Comparison of ENCODE assay signal across 10 cellular contexts in the genomic region with DNA sequence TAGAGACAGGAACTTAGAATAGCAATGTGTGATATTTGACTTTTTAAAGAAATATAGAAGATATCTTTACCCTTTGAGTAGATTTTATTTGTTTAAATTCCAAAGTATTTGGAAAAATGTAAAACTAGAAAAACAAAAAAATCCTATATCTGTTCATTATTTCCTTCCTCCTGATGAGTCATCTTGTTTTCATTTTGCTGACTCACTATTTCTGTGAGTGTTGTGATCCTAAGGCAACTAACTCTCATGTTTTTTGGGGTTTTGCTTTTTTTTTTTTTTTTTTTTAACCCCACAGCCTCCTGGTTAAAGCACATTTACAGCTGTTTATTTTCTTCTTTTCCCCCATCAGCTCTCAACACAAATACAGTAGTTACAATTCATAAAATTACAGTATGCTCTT. TPM values are rescaled to one million over a fixed set of nuclear protein-coding genes. Genes with fewer than 3 reads are reported as not detected.
A peak's percentile ranks its signal among the peaks of the same experiment; 100 is the strongest.
DNase-seq lines count a peak whose midpoint lies in the region; ATAC-seq, FAIRE-seq and TF ChIP-seq lines count a peak whose summit lies in the region.
"Had no signal": no experiment of that assay in that cellular context is flagged by ENCODE, and none has a peak within 500 bp of the region (broad histone marks: within the 10 kb centered on the region; RNA-seq: fewer than 3 reads in every experiment).

No MANE protein-coding gene starts in this region.

- H3K4me1 ChIP-seq in keratinocyte (ENCODE audit: control insufficient read depth, extremely low read depth, insufficient read depth, low read length) (peaks cover 13% of the 10 kb centered on the region), BE2C (peaks cover 4% of the 10 kb centered on the region; the same call in 1 of the 2 replicates)

- FAIRE-seq in keratinocyte (lab: Jason Lieb, UNC): peak; percentile 77

- H4K20me1 ChIP-seq in keratinocyte (ENCODE audit: control insufficient read depth, extremely low read depth, insufficient read depth, low read length): no peaks in the 10 kb centered on the region

- DNase-seq in DMS53 (lab: John Stamatoyannopoulos, UW) (peak; percentile 70), Kasumi-1 (lab: John Stamatoyannopoulos, UW) (peak; percentile 17 to 42), amniotic epithelial cell (ENCODE audit: low read depth) (peak; percentile 58), keratinocyte (ENCODE audit: low read depth, low spot score) (no peak), BE2C (no peak), NCI-H2029 (lab: John Stamatoyannopoulos, UW) (no peak)
- no peak for DNase-seq in activated effector memory CD4-positive, alpha-beta T cell treated with anti-CD3 and anti-CD28 coated beads, Interleukin-2, amount 50 U/mL, for 16 hours
- DNase-seq: activated CD4-positive, alpha-beta T cell treated with anti-CD3 and anti-CD28 coated beads for 48 hours; NCI-H446 had no signal

- TF ChIP-seq CTCF in keratinocyte (optimal IDR thresholded peaks at IDR 0.05 in 1 of 3, IDR thresholded peaks at IDR 0.05 in 1 of 3, conservative IDR thresholded peaks at IDR 0.05 in 1 of 3; ENCODE audit: extremely low read depth in 1 of 3, insufficient read depth in 2 of 3, low read length in 3 of 3) (no peak), BE2C (IDR thresholded peaks at IDR 0.05; ENCODE audit: low read depth, low read length) (no peak)

- dilution Hi-C loops in keratinocyte (cut with MboI; ENCODE audit: extremely low pct_ligation_motif_present, low sequenced_read_pairs): loop anchor here (5.0 kb wide), 1 partner anchor 36 kb away; the partner anchor contains the start of gene THEMIS

- no peak for ATAC-seq in activated CD4-positive, CD25-positive, alpha-beta regulatory T cell treated with anti-CD3 and anti-CD28 coated beads, Interleukin-2, amount 50 U/mL, for 24 hours

- peak overlapping the region; percentile 1 for H2AFZ ChIP-seq in keratinocyte (ENCODE audit: control insufficient read depth, low read length)

- H3K27ac ChIP-seq in keratinocyte (ENCODE audit: control insufficient read depth, insufficient read depth, low read length): peak overlapping the region; percentile 70

- H3K4me3 ChIP-seq in keratinocyte (ENCODE audit: control insufficient read depth in 2 of 3, extremely low read depth in 1 of 3, insufficient read depth in 2 of 3, low read depth in 1 of 3, low read length in 3 of 3): no peak overlapping the region
- no peak overlapping the region for H3K4me3 ChIP-seq in BE2C (ENCODE audit: low read depth, low read length)

- no peak overlapping the region for H3K4me2 ChIP-seq in keratinocyte (ENCODE audit: control insufficient read depth, extremely low read depth, insufficient read depth, low read depth, low read length)

- no peaks in the 10 kb centered on the region for H3K79me2 ChIP-seq in keratinocyte (ENCODE audit: control insufficient read depth, insufficient read depth, low read length)

- H3K9me3 ChIP-seq in keratinocyte (ENCODE audit: control insufficient read depth, low read depth, low read length) (no peaks in the 10 kb centered on the region), BE2C (no peaks in the 10 kb centered on the region)

- H3K36me3 ChIP-seq in keratinocyte (ENCODE audit: control insufficient read depth in 2 of 2, extremely low read depth in 1 of 2, insufficient read depth in 2 of 2, low read length in 2 of 2): no peaks in the 10 kb centered on the region
- no peaks in the 10 kb centered on the region for H3K36me3 ChIP-seq in BE2C

- H3K9me1 ChIP-seq in keratinocyte (ENCODE audit: control insufficient read depth, extremely low read depth, insufficient read depth, low read length): no peaks in the 10 kb centered on the region

- H3K9ac ChIP-seq in keratinocyte (ENCODE audit: control insufficient read depth, extremely low read depth, insufficient read depth, low read length): no peak overlapping the region

- no peaks in the 10 kb centered on the region for H3K27me3 ChIP-seq in keratinocyte (ENCODE audit: control insufficient read depth, extremely low read depth, insufficient read depth, low read length)
- H3K27me3 ChIP-seq in BE2C: no peaks in the 10 kb centered on the region

RNA-seq across cellular contexts. Expression of gene THEMIS, which starts 37.8 kb away (rescaled TPM):
- not detected in 3 replicates for polyA plus RNA-seq in keratinocyte
- not detected for polyA plus RNA-seq in keratinocyte (2011; ENCODE audit: low read depth)
- not detected in 2 replicates for polyA plus RNA-seq in keratinocyte (2011; cell fraction: cytosol; rRNA removed)
- polyA plus RNA-seq in keratinocyte (2011; cell fraction: nucleus; rRNA removed): not detected in 2 replicates
- not detected in 2 replicates for polyA plus RNA-seq in keratinocyte (2012; ENCODE audit: low replicate concordance)
- not detected in 3 replicates for polyA minus RNA-seq in keratinocyte
- polyA minus RNA-seq in keratinocyte (2011; cell fraction: cytosol; rRNA and poly(A)+ RNA removed): not detected
- polyA minus RNA-seq in keratinocyte (2011; cell fraction: nucleus; rRNA and poly(A)+ RNA removed): 0.23 TPM in 1 of 2 replicates, not detected in the other
- polyA plus RNA-seq in BE2C (2012; ENCODE audit: insufficient read depth, insufficient read length, low read depth): not detected

Comparison
In these comparisons a context has a peak if more than half of its experiments do, and no peak if none do; other contexts are left out.
1. DNase-seq: peak in DMS53 (single experiment), Kasumi-1 (2 of 2) and amniotic epithelial cell (single experiment); none in keratinocyte (single experiment), BE2C (single experiment), activated effector memory CD4-positive, alpha-beta T cell treated with anti-CD3 and anti-CD28 coated beads, Interleukin-2, amount 50 U/mL, for 16 hours (single experiment) and NCI-H2029 (single experiment).